2 cellular contexts compared by ENCODE assay signal in the genomic region with DNA sequence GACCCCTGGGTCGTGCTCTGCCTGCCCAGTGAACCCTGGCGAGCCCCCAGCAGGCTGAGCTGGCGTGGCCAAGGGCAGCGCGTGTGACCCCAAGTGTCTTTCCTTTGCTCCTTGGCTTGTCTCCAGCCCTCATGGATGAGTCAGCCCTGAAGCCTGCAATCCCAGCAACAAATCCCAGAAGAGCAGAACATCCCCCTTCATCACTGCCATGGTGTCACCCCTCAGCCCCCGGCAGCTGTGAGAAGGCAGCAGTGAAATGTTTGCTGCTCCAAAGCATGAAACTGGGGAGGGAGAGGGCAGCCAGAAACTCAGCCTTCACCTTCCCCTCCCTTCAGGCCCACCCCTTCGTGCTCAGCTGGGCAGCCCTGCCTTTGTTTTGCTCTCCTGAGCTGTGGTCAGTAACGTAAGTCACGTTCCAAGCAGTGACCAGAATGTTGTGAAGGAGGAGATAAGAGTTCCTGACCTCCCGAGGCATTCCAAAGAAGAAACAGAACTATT.
TF ChIP-seq lines count a peak whose summit lies in the region.

No MANE protein-coding gene starts in this region.

TF ChIP-seq in liver, 16 proteins besides CTCF, POLR2A, EP300 and RAD21:
- TF ChIP-seq YY1 (IDR thresholded peaks at IDR 0.05) = no peak
- no peak for TF ChIP-seq ZBTB33 (IDR thresholded peaks at IDR 0.05)
- TF ChIP-seq NR2F2 (IDR thresholded peaks at IDR 0.05) = peak; percentile 98
- no peak for TF ChIP-seq SP1 (IDR thresholded peaks at IDR 0.05)
- peak; percentile 36 to 38 for TF ChIP-seq JUND (IDR thresholded peaks at IDR 0.05)
- no peak for TF ChIP-seq HNF4G (IDR thresholded peaks at IDR 0.05)
- no peak for TF ChIP-seq ATF3 (IDR thresholded peaks at IDR 0.05)
- TF ChIP-seq RXRA (IDR thresholded peaks at IDR 0.05) = peak; percentile 14 to 50
TF ChIP-seq in liver: peak in this region for 3.

TF ChIP-seq in HepG2, 621 proteins besides CTCF, POLR2A, EP300 and RAD21:
- TF ChIP-seq HNF4G (IDR thresholded peaks at IDR 0.05; ENCODE audit: borderline replicate concordance, low read depth, low read length) = no peak
- no peak for TF ChIP-seq HNF4G (CRISPR knock-in tag; IDR thresholded peaks at IDR 0.05; ENCODE audit: borderline replicate concordance, low read depth)
- no peak for TF ChIP-seq TEAD2 (CRISPR knock-in tag; IDR thresholded peaks at IDR 0.05)
- no peak for TF ChIP-seq EEA1 (CRISPR knock-in tag; IDR thresholded peaks at IDR 0.05; ENCODE audit: borderline replicate concordance)
- no peak for TF ChIP-seq ZIK1 (CRISPR knock-in tag; IDR thresholded peaks at IDR 0.05; ENCODE audit: borderline replicate concordance, low read depth)
- no peak for TF ChIP-seq MYPOP (CRISPR knock-in tag; IDR thresholded peaks at IDR 0.05)
- TF ChIP-seq ASH2L (IDR thresholded peaks at IDR 0.05; ENCODE audit: insufficient read length, low read depth, low read length) = no peak
- no peak for TF ChIP-seq AGO2 (optimal IDR thresholded peaks at IDR 0.05; ENCODE audit: low read depth, low read length)
- TF ChIP-seq RELA (CRISPR knock-in tag; IDR thresholded peaks at IDR 0.05) = no peak
- no peak for TF ChIP-seq RARG (CRISPR knock-in tag; IDR thresholded peaks at IDR 0.05; ENCODE audit: low read depth)
- no peak for TF ChIP-seq MZF1 (CRISPR knock-in tag; IDR thresholded peaks at IDR 0.05; ENCODE audit: borderline replicate concordance)
- TF ChIP-seq SUZ12 (IDR thresholded peaks at IDR 0.05; ENCODE audit: low read depth, low read length) = no peak
- no peak for TF ChIP-seq STAT5B (CRISPR knock-in tag; IDR thresholded peaks at IDR 0.05)
- no peak for TF ChIP-seq HNRNPLL (IDR thresholded peaks at IDR 0.05; ENCODE audit: low read depth, low read length, poor library complexity, severe bottlenecking)
- no peak for TF ChIP-seq ZNF326 (CRISPR knock-in tag; IDR thresholded peaks at IDR 0.05; ENCODE audit: borderline replicate concordance)
TF ChIP-seq in HepG2: peak in this region for 0.
